ENCODE assay signal across 1 cellular context in the genomic region with DNA sequence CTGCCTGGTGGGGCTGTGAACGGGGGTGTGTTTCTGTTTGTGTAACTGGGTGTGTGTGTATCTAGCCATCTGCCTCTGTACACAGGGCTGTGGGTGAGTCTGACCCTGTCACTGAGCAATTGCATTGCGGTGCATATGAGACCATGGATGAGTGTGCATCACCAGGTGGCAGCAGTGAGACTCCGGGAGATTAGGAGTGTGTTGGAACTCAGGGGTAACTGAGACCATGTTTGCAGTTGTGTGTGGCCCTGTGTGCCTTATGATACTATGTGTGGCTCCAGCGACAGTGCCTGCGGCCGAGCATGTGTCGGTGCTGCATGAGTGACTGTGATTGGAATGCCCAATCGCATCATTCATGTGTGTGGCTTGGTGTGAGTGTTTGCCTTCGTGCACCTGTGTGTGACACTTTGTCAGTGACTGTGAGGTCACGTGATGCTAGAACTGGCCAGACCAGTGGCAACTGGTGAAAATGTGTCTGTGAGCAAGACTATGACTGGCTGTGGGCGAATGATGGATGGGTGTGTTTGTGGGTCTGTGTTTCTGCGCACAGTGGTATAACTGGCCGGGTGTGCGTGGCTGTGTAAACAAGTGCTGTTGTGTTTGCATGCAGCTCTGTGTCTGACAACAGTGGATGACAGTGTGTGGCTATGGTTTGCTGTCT.
A peak's percentile ranks its signal among the peaks of the same experiment; 100 is the strongest.
TF ChIP-seq lines count a peak whose summit lies in the region.

No MANE protein-coding gene starts in this region.

TF ChIP-seq in HepG2, 621 proteins besides CTCF, POLR2A, EP300 and RAD21 (continued from another document and continues in another):
- TF ChIP-seq, protein P1, sequence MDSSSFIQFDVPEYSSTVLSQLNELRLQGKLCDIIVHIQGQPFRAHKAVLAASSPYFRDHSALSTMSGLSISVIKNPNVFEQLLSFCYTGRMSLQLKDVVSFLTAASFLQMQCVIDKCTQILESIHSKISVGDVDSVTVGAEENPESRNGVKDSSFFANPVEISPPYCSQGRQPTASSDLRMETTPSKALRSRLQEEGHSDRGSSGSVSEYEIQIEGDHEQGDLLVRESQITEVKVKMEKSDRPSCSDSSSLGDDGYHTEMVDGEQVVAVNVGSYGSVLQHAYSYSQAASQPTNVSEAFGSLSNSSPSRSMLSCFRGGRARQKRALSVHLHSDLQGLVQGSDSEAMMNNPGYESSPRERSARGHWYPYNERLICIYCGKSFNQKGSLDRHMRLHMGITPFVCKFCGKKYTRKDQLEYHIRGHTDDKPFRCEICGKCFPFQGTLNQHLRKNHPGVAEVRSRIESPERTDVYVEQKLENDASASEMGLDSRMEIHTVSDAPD (CRISPR knock-in tag; IDR thresholded peaks at IDR 0.05), result no peak; the same call in 1 of the 2 replicates
- TF ChIP-seq, protein P2, sequence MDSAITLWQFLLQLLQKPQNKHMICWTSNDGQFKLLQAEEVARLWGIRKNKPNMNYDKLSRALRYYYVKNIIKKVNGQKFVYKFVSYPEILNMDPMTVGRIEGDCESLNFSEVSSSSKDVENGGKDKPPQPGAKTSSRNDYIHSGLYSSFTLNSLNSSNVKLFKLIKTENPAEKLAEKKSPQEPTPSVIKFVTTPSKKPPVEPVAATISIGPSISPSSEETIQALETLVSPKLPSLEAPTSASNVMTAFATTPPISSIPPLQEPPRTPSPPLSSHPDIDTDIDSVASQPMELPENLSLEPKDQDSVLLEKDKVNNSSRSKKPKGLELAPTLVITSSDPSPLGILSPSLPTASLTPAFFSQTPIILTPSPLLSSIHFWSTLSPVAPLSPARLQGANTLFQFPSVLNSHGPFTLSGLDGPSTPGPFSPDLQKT (CRISPR knock-in tag; IDR thresholded peaks at IDR 0.05; ENCODE audit: borderline replicate concordance), result no peak
- TF ChIP-seq, protein P3, sequence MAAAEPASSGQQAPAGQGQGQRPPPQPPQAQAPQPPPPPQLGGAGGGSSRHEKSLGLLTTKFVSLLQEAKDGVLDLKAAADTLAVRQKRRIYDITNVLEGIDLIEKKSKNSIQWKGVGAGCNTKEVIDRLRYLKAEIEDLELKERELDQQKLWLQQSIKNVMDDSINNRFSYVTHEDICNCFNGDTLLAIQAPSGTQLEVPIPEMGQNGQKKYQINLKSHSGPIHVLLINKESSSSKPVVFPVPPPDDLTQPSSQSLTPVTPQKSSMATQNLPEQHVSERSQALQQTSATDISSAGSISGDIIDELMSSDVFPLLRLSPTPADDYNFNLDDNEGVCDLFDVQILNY (CRISPR knock-in tag; conservative IDR thresholded peaks at IDR 0.05), result no peak
- no peak for TF ChIP-seq SIN3B (IDR thresholded peaks at IDR 0.05; ENCODE audit: low read length)
- TF ChIP-seq, protein P4, sequence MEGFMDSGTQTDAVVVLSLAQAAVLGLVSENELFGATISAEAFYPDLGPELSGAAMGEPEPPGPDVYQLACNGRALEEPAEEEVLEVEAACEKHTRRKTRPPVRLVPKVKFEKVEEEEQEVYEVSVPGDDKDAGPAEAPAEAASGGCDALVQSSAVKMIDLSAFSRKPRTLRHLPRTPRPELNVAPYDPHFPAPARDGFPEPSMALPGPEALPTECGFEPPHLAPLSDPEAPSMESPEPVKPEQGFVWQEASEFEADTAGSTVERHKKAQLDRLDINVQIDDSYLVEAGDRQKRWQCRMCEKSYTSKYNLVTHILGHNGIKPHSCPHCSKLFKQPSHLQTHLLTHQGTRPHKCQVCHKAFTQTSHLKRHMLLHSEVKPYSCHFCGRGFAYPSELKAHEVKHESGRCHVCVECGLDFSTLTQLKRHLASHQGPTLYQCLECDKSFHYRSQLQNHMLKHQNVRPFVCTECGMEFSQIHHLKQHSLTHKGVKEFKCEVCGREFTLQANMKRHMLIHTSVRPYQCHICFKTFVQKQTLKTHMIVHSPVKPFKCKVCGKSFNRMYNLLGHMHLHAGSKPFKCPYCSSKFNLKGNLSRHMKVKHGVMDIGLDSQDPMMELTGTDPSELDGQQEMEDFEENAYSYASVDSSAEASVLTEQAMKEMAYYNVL (CRISPR knock-in tag; IDR thresholded peaks at IDR 0.05; ENCODE audit: borderline replicate concordance), result 0 out of 2 replicates have a peak, but pooled peaks have one; percentile 50
- peak; percentile 27; the same call in 1 of the 2 replicates for TF ChIP-seq NR2C2 (CRISPR knock-in tag; IDR thresholded peaks at IDR 0.05; ENCODE audit: borderline replicate concordance)
- TF ChIP-seq, protein P5, sequence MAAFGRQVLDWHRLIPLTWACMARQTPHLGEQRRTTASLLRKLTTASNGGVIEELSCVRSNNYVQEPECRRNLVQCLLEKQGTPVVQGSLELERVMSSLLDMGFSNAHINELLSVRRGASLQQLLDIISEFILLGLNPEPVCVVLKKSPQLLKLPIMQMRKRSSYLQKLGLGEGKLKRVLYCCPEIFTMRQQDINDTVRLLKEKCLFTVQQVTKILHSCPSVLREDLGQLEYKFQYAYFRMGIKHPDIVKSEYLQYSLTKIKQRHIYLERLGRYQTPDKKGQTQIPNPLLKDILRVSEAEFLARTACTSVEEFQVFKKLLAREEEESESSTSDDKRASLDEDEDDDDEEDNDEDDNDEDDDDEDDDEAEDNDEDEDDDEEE (CRISPR knock-in tag; IDR thresholded peaks at IDR 0.05), result no peak
- TF ChIP-seq, protein P6, sequence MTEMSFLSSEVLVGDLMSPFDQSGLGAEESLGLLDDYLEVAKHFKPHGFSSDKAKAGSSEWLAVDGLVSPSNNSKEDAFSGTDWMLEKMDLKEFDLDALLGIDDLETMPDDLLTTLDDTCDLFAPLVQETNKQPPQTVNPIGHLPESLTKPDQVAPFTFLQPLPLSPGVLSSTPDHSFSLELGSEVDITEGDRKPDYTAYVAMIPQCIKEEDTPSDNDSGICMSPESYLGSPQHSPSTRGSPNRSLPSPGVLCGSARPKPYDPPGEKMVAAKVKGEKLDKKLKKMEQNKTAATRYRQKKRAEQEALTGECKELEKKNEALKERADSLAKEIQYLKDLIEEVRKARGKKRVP (CRISPR knock-in tag; IDR thresholded peaks at IDR 0.05), result no peak
- TF ChIP-seq, protein P7, sequence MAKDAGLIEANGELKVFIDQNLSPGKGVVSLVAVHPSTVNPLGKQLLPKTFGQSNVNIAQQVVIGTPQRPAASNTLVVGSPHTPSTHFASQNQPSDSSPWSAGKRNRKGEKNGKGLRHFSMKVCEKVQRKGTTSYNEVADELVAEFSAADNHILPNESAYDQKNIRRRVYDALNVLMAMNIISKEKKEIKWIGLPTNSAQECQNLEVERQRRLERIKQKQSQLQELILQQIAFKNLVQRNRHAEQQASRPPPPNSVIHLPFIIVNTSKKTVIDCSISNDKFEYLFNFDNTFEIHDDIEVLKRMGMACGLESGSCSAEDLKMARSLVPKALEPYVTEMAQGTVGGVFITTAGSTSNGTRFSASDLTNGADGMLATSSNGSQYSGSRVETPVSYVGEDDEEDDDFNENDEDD (CRISPR knock-in tag; IDR thresholded peaks at IDR 0.05; ENCODE audit: borderline replicate concordance), result peak; percentile 38
- TF ChIP-seq CBX1 (IDR thresholded peaks at IDR 0.05; ENCODE audit: low read depth), result peak; percentile 66
- no peak for TF ChIP-seq ZNF660 (CRISPR knock-in tag; IDR thresholded peaks at IDR 0.05; ENCODE audit: borderline replicate concordance, low read depth)
- TF ChIP-seq ZBTB7B (CRISPR knock-in tag; IDR thresholded peaks at IDR 0.05), result 0 out of 2 replicates have a peak, but pooled peaks have one; percentile 15
- TF ChIP-seq ZBTB3 (CRISPR knock-in tag; IDR thresholded peaks at IDR 0.05; ENCODE audit: borderline replicate concordance, low read depth), result no peak
- no peak for TF ChIP-seq MTF2 (CRISPR knock-in tag; IDR thresholded peaks at IDR 0.05; ENCODE audit: borderline replicate concordance)
- TF ChIP-seq ZNF33A (CRISPR knock-in tag; IDR thresholded peaks at IDR 0.05; ENCODE audit: borderline replicate concordance), result no peak
- TF ChIP-seq ATRX (CRISPR knock-in tag; IDR thresholded peaks at IDR 0.05; ENCODE audit: borderline replicate concordance), result 0 out of 2 replicates have a peak, but pooled peaks have one; percentile 13
- TF ChIP-seq, protein P8, sequence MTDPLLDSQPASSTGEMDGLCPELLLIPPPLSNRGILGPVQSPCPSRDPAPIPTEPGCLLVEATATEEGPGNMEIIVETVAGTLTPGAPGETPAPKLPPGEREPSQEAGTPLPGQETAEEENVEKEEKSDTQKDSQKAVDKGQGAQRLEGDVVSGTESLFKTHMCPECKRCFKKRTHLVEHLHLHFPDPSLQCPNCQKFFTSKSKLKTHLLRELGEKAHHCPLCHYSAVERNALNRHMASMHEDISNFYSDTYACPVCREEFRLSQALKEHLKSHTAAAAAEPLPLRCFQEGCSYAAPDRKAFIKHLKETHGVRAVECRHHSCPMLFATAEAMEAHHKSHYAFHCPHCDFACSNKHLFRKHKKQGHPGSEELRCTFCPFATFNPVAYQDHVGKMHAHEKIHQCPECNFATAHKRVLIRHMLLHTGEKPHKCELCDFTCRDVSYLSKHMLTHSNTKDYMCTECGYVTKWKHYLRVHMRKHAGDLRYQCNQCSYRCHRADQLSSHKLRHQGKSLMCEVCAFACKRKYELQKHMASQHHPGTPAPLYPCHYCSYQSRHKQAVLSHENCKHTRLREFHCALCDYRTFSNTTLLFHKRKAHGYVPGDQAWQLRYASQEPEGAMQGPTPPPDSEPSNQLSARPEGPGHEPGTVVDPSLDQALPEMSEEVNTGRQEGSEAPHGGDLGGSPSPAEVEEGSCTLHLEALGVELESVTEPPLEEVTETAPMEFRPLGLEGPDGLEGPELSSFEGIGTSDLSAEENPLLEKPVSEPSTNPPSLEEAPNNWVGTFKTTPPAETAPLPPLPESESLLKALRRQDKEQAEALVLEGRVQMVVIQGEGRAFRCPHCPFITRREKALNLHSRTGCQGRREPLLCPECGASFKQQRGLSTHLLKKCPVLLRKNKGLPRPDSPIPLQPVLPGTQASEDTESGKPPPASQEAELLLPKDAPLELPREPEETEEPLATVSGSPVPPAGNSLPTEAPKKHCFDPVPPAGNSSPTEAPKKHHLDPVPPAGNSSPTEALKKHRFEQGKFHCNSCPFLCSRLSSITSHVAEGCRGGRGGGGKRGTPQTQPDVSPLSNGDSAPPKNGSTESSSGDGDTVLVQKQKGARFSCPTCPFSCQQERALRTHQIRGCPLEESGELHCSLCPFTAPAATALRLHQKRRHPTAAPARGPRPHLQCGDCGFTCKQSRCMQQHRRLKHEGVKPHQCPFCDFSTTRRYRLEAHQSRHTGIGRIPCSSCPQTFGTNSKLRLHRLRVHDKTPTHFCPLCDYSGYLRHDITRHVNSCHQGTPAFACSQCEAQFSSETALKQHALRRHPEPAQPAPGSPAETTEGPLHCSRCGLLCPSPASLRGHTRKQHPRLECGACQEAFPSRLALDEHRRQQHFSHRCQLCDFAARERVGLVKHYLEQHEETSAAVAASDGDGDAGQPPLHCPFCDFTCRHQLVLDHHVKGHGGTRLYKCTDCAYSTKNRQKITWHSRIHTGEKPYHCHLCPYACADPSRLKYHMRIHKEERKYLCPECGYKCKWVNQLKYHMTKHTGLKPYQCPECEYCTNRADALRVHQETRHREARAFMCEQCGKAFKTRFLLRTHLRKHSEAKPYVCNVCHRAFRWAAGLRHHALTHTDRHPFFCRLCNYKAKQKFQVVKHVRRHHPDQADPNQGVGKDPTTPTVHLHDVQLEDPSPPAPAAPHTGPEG (CRISPR knock-in tag; IDR thresholded peaks at IDR 0.05), result no peak
- TF ChIP-seq BRCA1 (CRISPR knock-in tag; IDR thresholded peaks at IDR 0.05), result no peak
- TF ChIP-seq, protein P9, sequence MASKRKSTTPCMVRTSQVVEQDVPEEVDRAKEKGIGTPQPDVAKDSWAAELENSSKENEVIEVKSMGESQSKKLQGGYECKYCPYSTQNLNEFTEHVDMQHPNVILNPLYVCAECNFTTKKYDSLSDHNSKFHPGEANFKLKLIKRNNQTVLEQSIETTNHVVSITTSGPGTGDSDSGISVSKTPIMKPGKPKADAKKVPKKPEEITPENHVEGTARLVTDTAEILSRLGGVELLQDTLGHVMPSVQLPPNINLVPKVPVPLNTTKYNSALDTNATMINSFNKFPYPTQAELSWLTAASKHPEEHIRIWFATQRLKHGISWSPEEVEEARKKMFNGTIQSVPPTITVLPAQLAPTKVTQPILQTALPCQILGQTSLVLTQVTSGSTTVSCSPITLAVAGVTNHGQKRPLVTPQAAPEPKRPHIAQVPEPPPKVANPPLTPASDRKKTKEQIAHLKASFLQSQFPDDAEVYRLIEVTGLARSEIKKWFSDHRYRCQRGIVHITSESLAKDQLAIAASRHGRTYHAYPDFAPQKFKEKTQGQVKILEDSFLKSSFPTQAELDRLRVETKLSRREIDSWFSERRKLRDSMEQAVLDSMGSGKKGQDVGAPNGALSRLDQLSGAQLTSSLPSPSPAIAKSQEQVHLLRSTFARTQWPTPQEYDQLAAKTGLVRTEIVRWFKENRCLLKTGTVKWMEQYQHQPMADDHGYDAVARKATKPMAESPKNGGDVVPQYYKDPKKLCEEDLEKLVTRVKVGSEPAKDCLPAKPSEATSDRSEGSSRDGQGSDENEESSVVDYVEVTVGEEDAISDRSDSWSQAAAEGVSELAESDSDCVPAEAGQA (IDR thresholded peaks at IDR 0.05; ENCODE audit: low read depth), result no peak
- TF ChIP-seq, protein P9 (CRISPR knock-in tag; IDR thresholded peaks at IDR 0.05; ENCODE audit: borderline replicate concordance), result no peak
- TF ChIP-seq ZNF7 (CRISPR knock-in tag; IDR thresholded peaks at IDR 0.05), result no peak
- no peak for TF ChIP-seq WIZ (CRISPR knock-in tag; IDR thresholded peaks at IDR 0.05)
- 0 out of 2 replicates have a peak, but pooled peaks have one; percentile 13 for TF ChIP-seq TBX2 (CRISPR knock-in tag; IDR thresholded peaks at IDR 0.05; ENCODE audit: borderline replicate concordance)
- no peak for TF ChIP-seq NR2F2 (IDR thresholded peaks at IDR 0.05; ENCODE audit: borderline replicate concordance, low read depth)
- no peak for TF ChIP-seq HOXA5 (CRISPR knock-in tag; IDR thresholded peaks at IDR 0.05)
- TF ChIP-seq ZNF251 (CRISPR knock-in tag; IDR thresholded peaks at IDR 0.05), result no peak
